ENCODE assay signal across 8 cellular contexts in the genomic region with DNA sequence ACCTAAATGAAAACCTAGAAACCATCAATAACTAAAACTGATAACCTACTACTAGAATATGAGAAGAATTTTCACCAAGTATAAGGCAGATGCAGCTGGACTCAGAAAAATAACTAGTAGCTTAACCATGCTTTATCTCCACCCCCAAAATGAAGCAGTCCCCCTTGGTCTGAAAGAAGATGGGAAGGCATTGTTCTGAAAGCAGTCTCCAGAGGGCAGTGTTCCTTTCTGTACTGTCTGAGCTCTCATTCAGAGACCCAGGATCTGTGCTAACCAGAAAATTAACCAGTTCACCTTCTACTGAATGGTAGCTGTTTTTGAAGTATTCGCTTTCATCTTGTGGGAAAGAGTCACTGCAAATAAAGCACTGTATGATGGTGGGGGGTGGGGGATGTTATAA.
DNase-seq lines count a peak whose midpoint lies in the region; ATAC-seq, FAIRE-seq and TF ChIP-seq lines count a peak whose summit lies in the region.
"Had no signal": no experiment of that assay in that cellular context is flagged by ENCODE, and none has a peak within 500 bp of the region (broad histone marks: within the 10 kb centered on the region; RNA-seq: fewer than 3 reads in every experiment).

No MANE protein-coding gene starts in this region.

- no peak overlapping the region for H3K27ac ChIP-seq in MM.1S (ENCODE audit: low read length)
- H3K27ac ChIP-seq in astrocyte (ENCODE audit: low read depth, low read length), result no peak overlapping the region
- H3K27ac ChIP-seq in right lobe of liver, result no peak overlapping the region
- no peak overlapping the region for H3K27ac ChIP-seq in aorta (ENCODE audit: low read depth in 1 of 2, low read length in 2 of 2)
- H3K27ac ChIP-seq: skin epidermis had no signal

- H3K9me2 ChIP-seq in MM.1S (replicated peaks; ENCODE audit: insufficient read depth, low read length), result no peaks in the 10 kb centered on the region

- intact Hi-C loops in right lobe of liver (cut with DNase I), result no loop called here
- intact Hi-C loops in aorta (cut with DNase I), result no loop called here

- no peaks in the 10 kb centered on the region for H3K36me3 Mint-ChIP-seq in astrocyte (ENCODE audit: low read depth, unreplicated experiment)

- no peaks in the 10 kb centered on the region for H4K20me1 ChIP-seq in MM.1S (ENCODE audit: insufficient read depth, low read length)
- no peaks in the 10 kb centered on the region for H4K20me1 ChIP-seq in astrocyte (ENCODE audit: insufficient read depth, low read length)

- DNase-seq in GM12865 (ENCODE audit: low read depth) (peak; percentile 24), MM.1S (peak; percentile 34), astrocyte (ENCODE audit: low read depth) (peak; percentile 13), right lobe of liver (no peak), aorta (no peak)
- no peak for DNase-seq in activated naive CD4-positive, alpha-beta T cell (lab: John Stamatoyannopoulos, UW)

- H3K27ac Mint-ChIP-seq in astrocyte (ENCODE audit: unreplicated experiment), result no peak overlapping the region

- no peak overlapping the region for H3K4me3 Mint-ChIP-seq in astrocyte (ENCODE audit: unreplicated experiment)

- H3K27me3 ChIP-seq in MM.1S (replicated peaks; ENCODE audit: insufficient read depth, low read length), result no peaks in the 10 kb centered on the region
- no peaks in the 10 kb centered on the region for H3K27me3 ChIP-seq in astrocyte (ENCODE audit: insufficient read depth, low read length)
- H3K27me3 ChIP-seq in right lobe of liver, result no peaks in the 10 kb centered on the region
- H3K27me3 ChIP-seq in aorta (ENCODE audit: control insufficient read depth in 1 of 2, insufficient read depth in 2 of 2, low read length in 1 of 2), result no peaks in the 10 kb centered on the region

- H3K27me3 Mint-ChIP-seq in astrocyte (ENCODE audit: low read depth, unreplicated experiment), result no peaks in the 10 kb centered on the region

- ATAC-seq in right lobe of liver, result peak; percentile 79 to 94 (median 90)
- no peak for ATAC-seq in HG02678 (IDR thresholded peaks at IDR 0.05; ENCODE audit: unreplicated experiment)
- ATAC-seq in aorta (ENCODE audit: low FRiP score), result no peak

- H3K9me3 Mint-ChIP-seq in astrocyte (ENCODE audit: unreplicated experiment), result no peaks in the 10 kb centered on the region

- peak; percentile 59 for TF ChIP-seq CTCF in GM12865 (IDR thresholded peaks at IDR 0.05; ENCODE audit: insufficient read depth, low read depth, low read length, missing control alignments)
- TF ChIP-seq CTCF in MM.1S (IDR thresholded peaks at IDR 0.05; ENCODE audit: low read length), result peak; percentile 60
- peak; percentile 51 for TF ChIP-seq CTCF in astrocyte (IDR thresholded peaks at IDR 0.05; ENCODE audit: insufficient read depth, low read depth, low read length)
- peak; percentile 47 to 64 (median 55) for TF ChIP-seq CTCF in right lobe of liver (IDR thresholded peaks at IDR 0.05)

- no peaks in the 10 kb centered on the region for H3F3A ChIP-seq in MM.1S (ENCODE audit: insufficient read depth, low read length)

- H3K4me1 ChIP-seq in MM.1S (ENCODE audit: low read length) (no peaks in the 10 kb centered on the region), astrocyte (ENCODE audit: insufficient read depth, low read length) (no peaks in the 10 kb centered on the region), right lobe of liver (no peaks in the 10 kb centered on the region), aorta (ENCODE audit: control insufficient read depth in 1 of 2, insufficient read depth in 2 of 2, low read length in 2 of 2) (no peaks in the 10 kb centered on the region)

- H3K4me1 Mint-ChIP-seq in astrocyte (ENCODE audit: low read depth, unreplicated experiment), result no peaks in the 10 kb centered on the region

- no peak for FAIRE-seq in astrocyte (lab: Jason Lieb, UNC)

- no peak for TF ChIP-seq POLR2A in right lobe of liver (IDR thresholded peaks at IDR 0.05)

- H3K9me3 ChIP-seq in MM.1S (replicated peaks; ENCODE audit: insufficient read depth, low read length) (no peaks in the 10 kb centered on the region), astrocyte (ENCODE audit: insufficient read depth, low read depth, low read length) (no peaks in the 10 kb centered on the region), right lobe of liver (no peaks in the 10 kb centered on the region), aorta (ENCODE audit: control insufficient read depth, low read length) (no peaks in the 10 kb centered on the region)

- H3K4me2 ChIP-seq in MM.1S (ENCODE audit: low read depth, low read length), result no peak overlapping the region
- no peak overlapping the region for H3K4me2 ChIP-seq in astrocyte (ENCODE audit: low read length)

- no peaks in the 10 kb centered on the region for H3K79me2 ChIP-seq in MM.1S (ENCODE audit: low read length)
- H3K79me2 ChIP-seq in astrocyte (ENCODE audit: insufficient read depth, low read length), result no peaks in the 10 kb centered on the region

- H2AFZ ChIP-seq in MM.1S (ENCODE audit: low read length) (no peak overlapping the region), astrocyte (ENCODE audit: low read depth, low read length) (no peak overlapping the region)

- H3K9ac ChIP-seq in MM.1S (ENCODE audit: low read length), result no peak overlapping the region
- H3K9ac ChIP-seq in astrocyte (ENCODE audit: low read length), result no peak overlapping the region

- H3K4me3 ChIP-seq in GM12865 (ENCODE audit: low read depth, low read length) (no peak overlapping the region), MM.1S (ENCODE audit: low read length) (no peak overlapping the region), astrocyte (ENCODE audit: insufficient read depth, low read depth, low read length) (no peak overlapping the region), right lobe of liver (no peak overlapping the region), aorta (ENCODE audit: low read length in 2 of 2) (no peak overlapping the region)
- H3K4me3 ChIP-seq: skin epidermis had no signal

- H3K36me3 ChIP-seq in MM.1S (replicated peaks; ENCODE audit: insufficient read depth, low read length) (no peaks in the 10 kb centered on the region), astrocyte (ENCODE audit: insufficient read depth, low read length) (no peaks in the 10 kb centered on the region), right lobe of liver (no peaks in the 10 kb centered on the region), aorta (ENCODE audit: control insufficient read depth in 1 of 2, insufficient read depth in 2 of 2, low read length in 1 of 2) (no peaks in the 10 kb centered on the region)

- WGBS in right lobe of liver (ENCODE audit: insufficient coverage, low coverage, low lambda C conversion rate, missing lambda C conversion rate), result 6% methylated on average over 1 of the region's 1 CpG
- 29 to 33% methylated on average over 1 of the region's 1 CpG for whole genome bisulfite sequencing in aorta, 2 donors

Comparison
In these comparisons a context has a peak if more than half of its experiments do, and no peak if none do; other contexts are left out.
1. DNase-seq: peak in GM12865 (single experiment), MM.1S (single experiment) and astrocyte (single experiment); none in right lobe of liver (0 of 3), activated naive CD4-positive, alpha-beta T cell (0 of 4) and aorta (0 of 2).
2. ATAC-seq: peak in right lobe of liver (4 of 4); none in HG02678 (single experiment) and aorta (single experiment).
3. Peak in every context shown above with its lines, with median percentiles within 50 percentile points of each other: CTCF ChIP-seq.